Comparison of ENCODE assay signal across 1 cellular context in the genomic region with DNA sequence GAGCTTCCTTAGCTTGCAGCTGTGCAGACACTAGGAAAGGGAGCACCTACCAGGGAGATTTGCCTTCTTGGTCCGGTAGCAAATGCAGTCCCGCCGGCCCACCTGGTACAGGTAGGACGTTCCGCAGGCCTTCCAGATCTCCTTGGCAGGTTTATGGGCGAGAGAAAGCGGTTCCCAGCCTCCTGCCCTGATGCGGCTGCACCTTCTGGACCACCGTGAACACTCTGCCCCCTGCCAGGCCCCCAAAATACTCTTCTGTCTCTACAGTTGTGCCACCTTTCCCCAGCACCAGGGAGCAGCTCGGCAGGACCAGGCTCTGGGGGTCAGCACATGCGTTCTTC.
TF ChIP-seq lines count a peak whose summit lies in the region.

No MANE protein-coding gene starts in this region.

TF ChIP-seq in WTC11, 78 proteins besides CTCF, POLR2A, EP300 and RAD21 (continued from another document):
- TF ChIP-seq ZNF532 (CRISPR knock-in tag; IDR thresholded peaks at IDR 0.05; ENCODE audit: borderline replicate concordance) = no peak
- TF ChIP-seq ZNF396 (CRISPR knock-in tag; IDR thresholded peaks at IDR 0.05; ENCODE audit: borderline replicate concordance) = no peak
- TF ChIP-seq EMX1 (CRISPR knock-in tag; IDR thresholded peaks at IDR 0.05) = no peak
- no peak for TF ChIP-seq MLX (CRISPR knock-in tag; IDR thresholded peaks at IDR 0.05)
